ENCODE assay signal across 13 cellular contexts in the genomic region with DNA sequence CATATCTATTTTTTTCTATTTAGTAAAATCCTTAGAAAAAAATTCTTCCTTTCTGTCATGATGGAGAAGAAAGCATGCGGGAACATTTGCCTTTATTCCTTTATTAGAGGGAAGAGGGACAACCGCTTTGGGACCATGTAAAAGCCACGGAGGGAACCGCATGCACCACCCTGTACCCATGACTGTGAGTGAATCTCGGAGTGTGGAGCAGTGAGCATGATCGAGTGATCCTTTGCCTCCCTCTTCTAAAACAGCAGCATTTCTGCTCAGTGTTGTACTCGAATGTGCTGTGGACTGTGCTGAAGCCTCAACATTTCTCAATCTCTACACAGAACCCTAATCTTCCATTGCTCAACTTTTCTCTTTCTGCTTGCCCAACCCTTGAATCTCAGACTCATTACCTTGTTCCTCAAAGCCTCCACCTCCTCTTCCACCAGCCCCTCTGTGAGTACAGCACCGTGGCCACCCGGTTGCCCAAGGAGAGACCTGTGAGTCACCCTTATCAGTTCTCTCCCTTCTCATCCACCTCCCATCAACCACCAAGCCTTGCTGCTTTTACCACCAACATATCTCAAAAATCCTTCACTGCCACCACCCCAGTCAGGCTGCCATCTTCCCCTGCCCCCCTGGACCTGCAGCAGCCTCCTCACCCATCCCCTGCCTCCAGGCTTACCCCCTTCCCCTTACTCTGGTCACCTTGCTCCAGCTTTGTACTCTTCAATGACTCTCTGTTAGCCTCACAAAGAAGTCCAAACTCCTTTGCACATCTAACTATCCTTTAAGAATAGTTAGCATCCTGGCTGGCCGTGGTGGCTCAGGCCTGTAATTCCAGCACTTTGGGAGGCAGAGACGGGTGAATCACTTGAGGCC.
DNase-seq lines count a peak whose midpoint lies in the region; ATAC-seq, FAIRE-seq and TF ChIP-seq lines count a peak whose summit lies in the region.
"Had no signal": no experiment of that assay in that cellular context is flagged by ENCODE, and none has a peak within 500 bp of the region (broad histone marks: within the 10 kb centered on the region; RNA-seq: fewer than 3 reads in every experiment).

No MANE protein-coding gene starts in this region.

- H3K27me3 ChIP-seq in left ventricle myocardium inferior (ENCODE audit: low read depth) (no peaks in the 10 kb centered on the region), gastroesophageal sphincter (no peaks in the 10 kb centered on the region), thyroid gland (no peaks in the 10 kb centered on the region)

- TF ChIP-seq EP300 in gastroesophageal sphincter (IDR thresholded peaks at IDR 0.05), result no peak

- no peak for DNase-seq in Right ventricle myocardium inferior (ENCODE audit: missing footprints)
- no peak for DNase-seq in left ventricle myocardium inferior
- DNase-seq in SKM-1 treated with dmso at 0.1 percent for 144 hours (lab: John Stamatoyannopoulos, UW; ENCODE audit: unreplicated experiment), result peak; percentile 99
- DNase-seq in thyroid gland, result peak; percentile 57 to 61
- no peak for DNase-seq in pons (ENCODE audit: low spot score)
- DNase-seq in HTR-8/SVneo (ENCODE audit: insufficient read length, low spot score), result no peak
- DNase-seq: activated CD4-positive, alpha-beta T cell treated with anti-CD3 and anti-CD28 coated beads for 4 hours; C1 segment of cervical spinal cord; cortex of kidney; NCI-H69 had no signal

- H3K36me3 ChIP-seq in left ventricle myocardium inferior, result no peaks in the 10 kb centered on the region
- H3K36me3 ChIP-seq in gastroesophageal sphincter, result peaks cover 0 to 6% of the 10 kb centered on the region in 2 donors
- H3K36me3 ChIP-seq in thyroid gland, result no peaks in the 10 kb centered on the region
- H3K36me3 ChIP-seq: prostate gland had no signal

- H3K4me1 ChIP-seq in left ventricle myocardium inferior (peaks cover 9% of the 10 kb centered on the region), gastroesophageal sphincter (peaks cover 0 to 7% (median 0%) of the 10 kb centered on the region in 3 donors), thyroid gland (peaks cover 0 to 6% of the 10 kb centered on the region in 2 donors)
- H3K4me1 ChIP-seq: prostate gland had no signal

- no peak for TF ChIP-seq POLR2A in gastroesophageal sphincter (IDR thresholded peaks at IDR 0.05)
- no peak for TF ChIP-seq POLR2A in thyroid gland (IDR thresholded peaks at IDR 0.05)

- 84 to 87% methylated on average over 8 to 9 of the region's 11 CpGs for WGBS in gastroesophageal sphincter (ENCODE audit: low coverage in 1 of 2), 2 donors
- WGBS in thyroid gland, 2 donors, result 53 to 63% methylated on average over 11 of the region's 11 CpGs

- H3K9me3 ChIP-seq in left ventricle myocardium inferior (replicated peaks) (no peaks in the 10 kb centered on the region), gastroesophageal sphincter (no peaks in the 10 kb centered on the region), thyroid gland (no peaks in the 10 kb centered on the region)
- H3K9me3 ChIP-seq: prostate gland had no signal

- H3K27ac ChIP-seq in left ventricle myocardium inferior (replicated peaks), result no peak overlapping the region
- no peak overlapping the region for H3K27ac ChIP-seq in gastroesophageal sphincter
- peak overlapping the region in 2 of 3 donors; percentile 2 to 17 for H3K27ac ChIP-seq in thyroid gland
- H3K27ac ChIP-seq: prostate gland had no signal

- H3K4me3 ChIP-seq in left ventricle myocardium inferior (no peak overlapping the region), gastroesophageal sphincter (no peak overlapping the region), thyroid gland (replicated peaks in 1 of 3) (no peak overlapping the region)
- H3K4me3 ChIP-seq: prostate gland had no signal

- FAIRE-seq in HTR-8/SVneo (lab: Jason Lieb, UNC), result no peak

- TF ChIP-seq CTCF in left ventricle myocardium inferior (IDR thresholded peaks at IDR 0.05; ENCODE audit: borderline replicate concordance) (no peak), gastroesophageal sphincter (IDR thresholded peaks at IDR 0.05) (no peak), thyroid gland (IDR thresholded peaks at IDR 0.05) (no peak)

- intact Hi-C loops in Right ventricle myocardium inferior (cut with DNase I) (no loop called here), left ventricle myocardium inferior (cut with micrococcal nuclease) (no loop called here), thyroid gland (cut with DNase I) (no loop called here)

- ATAC-seq in Right ventricle myocardium inferior, result peak; percentile 40
- ATAC-seq in gastroesophageal sphincter, result peak; percentile 26
- ATAC-seq in GM21447 (IDR thresholded peaks at IDR 0.05; ENCODE audit: unreplicated experiment), result no peak

Comparison
In these comparisons a context has a peak if more than half of its experiments do, and no peak if none do; other contexts are left out.
1. DNase-seq: peak in SKM-1 treated with dmso at 0.1 percent for 144 hours (single experiment) and thyroid gland (2 of 2); none in Right ventricle myocardium inferior (single experiment), left ventricle myocardium inferior (single experiment), pons (single experiment) and HTR-8/SVneo (single experiment).
2. H3K27ac ChIP-seq: peak in thyroid gland (2 of 3); none in left ventricle myocardium inferior (single experiment) and gastroesophageal sphincter (0 of 4).